Comparison of ENCODE assay signal across 20 cellular contexts in the genomic region with DNA sequence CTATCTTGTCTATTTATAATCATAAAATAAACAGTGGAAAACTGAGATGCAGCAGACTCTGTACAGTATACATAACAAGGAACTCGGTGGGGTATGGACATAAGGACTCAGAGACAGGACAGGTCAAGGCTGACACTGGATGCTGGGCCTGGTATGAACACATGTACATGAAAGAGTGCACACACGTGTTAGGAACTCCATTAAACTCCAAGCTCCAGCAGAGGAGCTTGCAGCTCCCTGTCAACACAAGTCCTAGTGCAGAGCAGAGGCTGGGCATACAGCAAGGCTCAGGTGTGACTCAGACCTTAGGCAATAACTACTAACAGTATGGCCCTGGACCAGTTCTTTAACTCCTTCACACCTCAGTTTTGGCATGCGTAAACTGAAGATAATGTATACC. TPM values are rescaled to one million over a fixed set of nuclear protein-coding genes. Genes with fewer than 3 reads are reported as not detected.
A peak's percentile ranks its signal among the peaks of the same experiment; 100 is the strongest.
DNase-seq lines count a peak whose midpoint lies in the region; ATAC-seq and TF ChIP-seq lines count a peak whose summit lies in the region.
"Had no signal": no experiment of that assay in that cellular context is flagged by ENCODE, and none has a peak within 500 bp of the region (broad histone marks: within the 10 kb centered on the region; RNA-seq: fewer than 3 reads in every experiment).

No MANE protein-coding gene starts in this region.

- no peak for TF ChIP-seq CTCF in VCaP (conservative IDR thresholded peaks at IDR 0.05)
- no peak for TF ChIP-seq CTCF in foreskin keratinocyte (conservative IDR thresholded peaks at IDR 0.05)

- peaks cover 7% of the 10 kb centered on the region for H3K4me1 ChIP-seq in foreskin keratinocyte
- H3K4me1 ChIP-seq: ascending aorta had no signal

- peak; percentile 97 for ATAC-seq in foreskin keratinocyte
- ATAC-seq: stimulated activated naive CD8-positive, alpha-beta T cell treated with anti-CD3 and anti-CD28 coated beads, Interleukin-15, Interleukin-2, amounts not matched to agents 100 U/mL and 50 U/mL, for 24 hours had no signal

- DNase-seq in HT1080 (ENCODE audit: low read depth) (peak; percentile 24), foreskin keratinocyte (peak; percentile 59 to 76), renal cortical epithelial cell (ENCODE audit: low read depth) (peak; percentile 45), DMS153 (lab: John Stamatoyannopoulos, UW) (no peak), OCI-M2 (lab: John Stamatoyannopoulos, UW; ENCODE audit: unreplicated experiment) (no peak)
- DNase-seq in activated T-cell treated with anti-CD3 and anti-CD28 coated beads, Interleukin-2, amount 50 U/mL, for 48 hours: no peak
- DNase-seq: activated CD8-positive, alpha-beta memory T cell treated with anti-CD3 and anti-CD28 coated beads for 24 hours; activated effector memory CD4-positive, alpha-beta T cell treated with anti-CD3 and anti-CD28 coated beads, Interleukin-2, amount 50 U/mL, for 16 hours; C1 segment of cervical spinal cord; DMS53; NCI-H1048; NCI-H82; occipital lobe; SIG-M5; stimulated activated naive CD8-positive, alpha-beta T cell treated with anti-CD3 and anti-CD28 coated beads, Interleukin-15, Interleukin-2, amounts not matched to agents 100 U/mL and 50 U/mL, for 24 hours had no signal

- no peaks in the 10 kb centered on the region for H3K27me3 ChIP-seq in foreskin keratinocyte
- H3K27me3 ChIP-seq: ascending aorta had no signal

- H3K27ac ChIP-seq in VCaP (peak overlapping the region; percentile 38), foreskin keratinocyte (no peak overlapping the region)
- H3K27ac ChIP-seq: ascending aorta, skin epidermis had no signal

RNA-seq across cellular contexts. Expression of gene NAPB, which starts 17.1 kb away (rescaled TPM):
- total RNA-seq in HT1080 (2014; rRNA removed; shearing (Covaris generic)): 3.5 and 4.2 TPM in 2 replicates
- polyA plus RNA-seq in HT1080 (2015; cell fraction: cytosol; rRNA removed): 3.6 TPM in 2 replicates
- 25.3 and 31.5 TPM in 2 replicates for polyA plus RNA-seq in HT1080 (2015; cell fraction: nucleus; rRNA removed)
- total RNA-seq in foreskin keratinocyte (4.9 and 5.4 TPM in 2 replicates), renal cortical epithelial cell (4.0 and 10.1 TPM in 2 replicates)
- 1.3 and 2.3 TPM in 2 replicates for polyA plus RNA-seq in foreskin keratinocyte

RNA-seq across cellular contexts. Expression of gene CSTL1, which starts 35.3 kb away (rescaled TPM):
- not detected in 2 replicates for total RNA-seq in HT1080 (2014; rRNA removed; shearing (Covaris generic))
- polyA plus RNA-seq in HT1080 (2015; cell fraction: cytosol; rRNA removed): not detected in 2 replicates
- polyA plus RNA-seq in HT1080 (2015; cell fraction: nucleus; rRNA removed): not detected in 2 replicates
- total RNA-seq in foreskin keratinocyte: not detected in 2 replicates
- not detected in 2 replicates for polyA plus RNA-seq in foreskin keratinocyte
- total RNA-seq in renal cortical epithelial cell: not detected in 2 replicates
- total RNA-seq: ascending aorta, fibroblast of villous mesenchyme, mucosa of gallbladder, occipital lobe had no signal

RNA-seq across cellular contexts. Expression of gene GZF1, which starts 42.2 kb away (rescaled TPM):
- total RNA-seq in HT1080 (2014; rRNA removed; shearing (Covaris generic)): 11.4 and 24.4 TPM in 2 replicates
- polyA plus RNA-seq in HT1080 (2015; cell fraction: cytosol; rRNA removed): 9.7 and 11.5 TPM in 2 replicates
- 18.2 and 29.3 TPM in 2 replicates for polyA plus RNA-seq in HT1080 (2015; cell fraction: nucleus; rRNA removed)
- 8.5 and 9.5 TPM in 2 replicates for total RNA-seq in foreskin keratinocyte
- 3.1 and 3.5 TPM in 2 replicates for polyA plus RNA-seq in foreskin keratinocyte
- 15.6 and 20.0 TPM in 2 replicates for total RNA-seq in renal cortical epithelial cell

RNA-seq across cellular contexts. Expression of gene CST11, which starts 48.5 kb away (rescaled TPM):
- not detected in 2 replicates for total RNA-seq in HT1080 (2014; rRNA removed; shearing (Covaris generic))
- not detected in 2 replicates for polyA plus RNA-seq in HT1080 (2015; cell fraction: cytosol; rRNA removed)
- polyA plus RNA-seq in HT1080 (2015; cell fraction: nucleus; rRNA removed): not detected in 2 replicates
- not detected in 2 replicates for total RNA-seq in foreskin keratinocyte
- not detected in 2 replicates for polyA plus RNA-seq in foreskin keratinocyte
- not detected in 2 replicates for total RNA-seq in renal cortical epithelial cell
- total RNA-seq: ascending aorta, fibroblast of villous mesenchyme, mucosa of gallbladder, occipital lobe had no signal

RNA-seq across cellular contexts. Expression of gene NXT1, which starts 53.6 kb away (rescaled TPM):
- total RNA-seq in HT1080 (2014; rRNA removed; shearing (Covaris generic)): 76.2 and 80.1 TPM in 2 replicates
- 47.8 and 50.5 TPM in 2 replicates for polyA plus RNA-seq in HT1080 (2015; cell fraction: cytosol; rRNA removed)
- polyA plus RNA-seq in HT1080 (2015; cell fraction: nucleus; rRNA removed): 19.8 and 27.6 TPM in 2 replicates
- total RNA-seq in foreskin keratinocyte (41.5 and 47.4 TPM in 2 replicates), renal cortical epithelial cell (17.0 and 35.9 TPM in 2 replicates)
- polyA plus RNA-seq in foreskin keratinocyte: 52.2 and 58.5 TPM in 2 replicates

Comparison
In these comparisons a context has a peak if more than half of its experiments do, and no peak if none do; other contexts are left out.
1. DNase-seq: peak in HT1080 (single experiment), foreskin keratinocyte (2 of 2) and renal cortical epithelial cell (single experiment); none in DMS153 (single experiment), OCI-M2 (single experiment) and activated T-cell treated with anti-CD3 and anti-CD28 coated beads, Interleukin-2, amount 50 U/mL, for 48 hours (0 of 2).